Comparison of ENCODE assay signal across 8 cellular contexts in the genomic region with DNA sequence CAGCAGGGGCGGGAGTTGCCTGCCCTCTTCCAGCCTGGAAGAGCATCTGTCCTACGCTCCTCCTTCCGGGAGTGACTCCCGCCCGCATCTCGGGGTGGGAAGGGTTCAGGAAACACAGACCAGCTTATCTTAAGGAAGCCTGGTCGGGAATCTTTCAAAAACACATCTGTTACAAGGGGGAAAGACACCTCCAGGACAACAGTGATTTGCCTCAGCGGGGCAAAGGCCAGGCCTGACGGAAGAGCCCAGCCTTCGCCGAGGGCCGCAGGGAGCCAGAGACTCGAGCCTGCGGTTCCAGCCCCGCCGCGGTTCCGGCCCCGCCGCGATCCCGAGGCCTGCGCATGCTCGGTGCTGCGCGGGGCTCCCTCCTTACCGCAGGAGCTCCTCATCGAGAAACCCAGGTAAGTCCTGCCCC. TPM values are rescaled to one million over a fixed set of nuclear protein-coding genes. Genes with fewer than 3 reads are reported as not detected.
A peak's percentile ranks its signal among the peaks of the same experiment; 100 is the strongest.
DNase-seq lines count a peak whose midpoint lies in the region; ATAC-seq, FAIRE-seq and TF ChIP-seq lines count a peak whose summit lies in the region.

No MANE protein-coding gene starts in this region.

- no peak for TF ChIP-seq POLR2A in GM12891 (IDR thresholded peaks at IDR 0.05; ENCODE audit: low read depth, low read length)

- DNase-seq in PC-3: no peak
- DNase-seq in activated naive CD8-positive, alpha-beta T cell treated with anti-CD3 and anti-CD28 coated beads, Interleukin-2, amount 10 ng/mL, durations not matched to agents 7 days and 5 days: peak; percentile 41
- DNase-seq in keratinocyte (ENCODE audit: low read depth, low spot score): no peak
- DNase-seq in GM12891 (ENCODE audit: insufficient read length, low spot score): no peak
- no peak for DNase-seq in SHP77 (lab: John Stamatoyannopoulos, UW)
- DNase-seq in pons (ENCODE audit: low spot score): no peak

- ATAC-seq in PC-3: no peak
- peak; percentile 42 for ATAC-seq in activated naive CD8-positive, alpha-beta T cell treated with anti-CD3 and anti-CD28 coated beads, Interleukin-2, amount 10 ng/mL, durations not matched to agents 7 days and 5 days (ENCODE audit: low read depth)
- ATAC-seq in HG03108 (IDR thresholded peaks at IDR 0.05; ENCODE audit: unreplicated experiment): no peak

- no peaks in the 10 kb centered on the region for H3K9me3 Mint-ChIP-seq in activated naive CD8-positive, alpha-beta T cell treated with anti-CD3 and anti-CD28 coated beads, Interleukin-2, amount 10 ng/mL, durations not matched to agents 7 days and 5 days
- H3K9me3 Mint-ChIP-seq in stimulated activated naive CD8-positive, alpha-beta T cell treated with anti-CD3 and anti-CD28 coated beads, Interleukin-15, Interleukin-2, amounts not matched to agents 100 ng/mL and 50 ng/mL, for 24 hours: no peaks in the 10 kb centered on the region

- H3K27ac Mint-ChIP-seq in activated naive CD8-positive, alpha-beta T cell treated with anti-CD3 and anti-CD28 coated beads, Interleukin-2, amount 10 ng/mL, durations not matched to agents 7 days and 5 days: no peak overlapping the region
- peak overlapping the region; percentile 79 for H3K27ac Mint-ChIP-seq in stimulated activated naive CD8-positive, alpha-beta T cell treated with anti-CD3 and anti-CD28 coated beads, Interleukin-15, Interleukin-2, amounts not matched to agents 100 ng/mL and 50 ng/mL, for 24 hours

- TF ChIP-seq CTCF in PC-3 (conservative IDR thresholded peaks at IDR 0.05; ENCODE audit: low read depth, low read length) (no peak), keratinocyte (optimal IDR thresholded peaks at IDR 0.05 in 1 of 3, IDR thresholded peaks at IDR 0.05 in 1 of 3, conservative IDR thresholded peaks at IDR 0.05 in 1 of 3; ENCODE audit: extremely low read depth in 1 of 3, insufficient read depth in 2 of 3, low read length in 3 of 3) (no peak)

- peaks cover 3% of the 10 kb centered on the region for H3K4me1 Mint-ChIP-seq in activated naive CD8-positive, alpha-beta T cell treated with anti-CD3 and anti-CD28 coated beads, Interleukin-2, amount 10 ng/mL, durations not matched to agents 7 days and 5 days
- peaks cover 25% of the 10 kb centered on the region for H3K4me1 Mint-ChIP-seq in stimulated activated naive CD8-positive, alpha-beta T cell treated with anti-CD3 and anti-CD28 coated beads, Interleukin-15, Interleukin-2, amounts not matched to agents 100 ng/mL and 50 ng/mL, for 24 hours (ENCODE audit: low read depth)

- H3K79me2 ChIP-seq in PC-3 (ENCODE audit: low read length) (no peaks in the 10 kb centered on the region), keratinocyte (ENCODE audit: control insufficient read depth, insufficient read depth, low read length) (no peaks in the 10 kb centered on the region)

- H3K4me3 Mint-ChIP-seq in activated naive CD8-positive, alpha-beta T cell treated with anti-CD3 and anti-CD28 coated beads, Interleukin-2, amount 10 ng/mL, durations not matched to agents 7 days and 5 days: peak overlapping the region; percentile 52
- peak overlapping the region; percentile 39 for H3K4me3 Mint-ChIP-seq in stimulated activated naive CD8-positive, alpha-beta T cell treated with anti-CD3 and anti-CD28 coated beads, Interleukin-15, Interleukin-2, amounts not matched to agents 100 ng/mL and 50 ng/mL, for 24 hours

- H3K9me1 ChIP-seq in keratinocyte (ENCODE audit: control insufficient read depth, extremely low read depth, insufficient read depth, low read length): no peaks in the 10 kb centered on the region

- no peak overlapping the region for H2AFZ ChIP-seq in PC-3 (ENCODE audit: low read length)
- peak overlapping the region; percentile 78 for H2AFZ ChIP-seq in keratinocyte (ENCODE audit: control insufficient read depth, low read length)

- dilution Hi-C loops in keratinocyte (cut with MboI; ENCODE audit: extremely low pct_ligation_motif_present, low sequenced_read_pairs): no loop called here

- H3K27me3 Mint-ChIP-seq in activated naive CD8-positive, alpha-beta T cell treated with anti-CD3 and anti-CD28 coated beads, Interleukin-2, amount 10 ng/mL, durations not matched to agents 7 days and 5 days: no peaks in the 10 kb centered on the region
- no peaks in the 10 kb centered on the region for H3K27me3 Mint-ChIP-seq in stimulated activated naive CD8-positive, alpha-beta T cell treated with anti-CD3 and anti-CD28 coated beads, Interleukin-15, Interleukin-2, amounts not matched to agents 100 ng/mL and 50 ng/mL, for 24 hours

- no peaks in the 10 kb centered on the region for H3K36me3 Mint-ChIP-seq in activated naive CD8-positive, alpha-beta T cell treated with anti-CD3 and anti-CD28 coated beads, Interleukin-2, amount 10 ng/mL, durations not matched to agents 7 days and 5 days
- H3K36me3 Mint-ChIP-seq in stimulated activated naive CD8-positive, alpha-beta T cell treated with anti-CD3 and anti-CD28 coated beads, Interleukin-15, Interleukin-2, amounts not matched to agents 100 ng/mL and 50 ng/mL, for 24 hours (ENCODE audit: low read depth): no peaks in the 10 kb centered on the region

- H3K4me1 ChIP-seq in PC-3 (ENCODE audit: insufficient read depth, low read length) (peaks cover 34% of the 10 kb centered on the region), keratinocyte (ENCODE audit: control insufficient read depth, extremely low read depth, insufficient read depth, low read length) (peaks cover 21% of the 10 kb centered on the region)

- no TSS peak for BruUV-seq in PC-3 (replicated peaks; lab: Mats Ljungman, UMichigan)

- H3K4me2 ChIP-seq in PC-3 (ENCODE audit: low read length) (peak overlapping the region; percentile 48), keratinocyte (ENCODE audit: control insufficient read depth, extremely low read depth, insufficient read depth, low read depth, low read length) (peak overlapping the region; percentile 83)

- intact Hi-C loops in PC-3 (cut with micrococcal nuclease): no loop called here

- H3K4me3 ChIP-seq in PC-3 (ENCODE audit: low read length) (no peak overlapping the region), keratinocyte (ENCODE audit: control insufficient read depth in 2 of 3, extremely low read depth in 1 of 3, insufficient read depth in 2 of 3, low read depth in 1 of 3, low read length in 3 of 3) (peak overlapping the region; percentile 26 to 60 (median 55))

- no peaks in the 10 kb centered on the region for H3K36me3 ChIP-seq in PC-3 (ENCODE audit: low read depth, low read length)
- H3K36me3 ChIP-seq in keratinocyte (ENCODE audit: control insufficient read depth in 2 of 2, extremely low read depth in 1 of 2, insufficient read depth in 2 of 2, low read length in 2 of 2): no peaks in the 10 kb centered on the region

- H3K27ac ChIP-seq in PC-3 (ENCODE audit: low read length) (peak overlapping the region; percentile 70), keratinocyte (ENCODE audit: control insufficient read depth, insufficient read depth, low read length) (peak overlapping the region; percentile 74)

- POLR2A ChIA-PET in PC-3 (lab: Charles Lee; ENCODE audit: unreplicated experiment): no interaction called here
- POLR2A ChIA-PET in activated naive CD8-positive, alpha-beta T cell treated with anti-CD3 and anti-CD28 coated beads, Interleukin-2, amount 10 ng/mL, durations not matched to agents 7 days and 5 days (lab: Charles Lee): no interaction called here

- CTCF ChIA-PET in PC-3 (lab: Charles Lee): no interaction called here

- no peaks in the 10 kb centered on the region for H3K27me3 ChIP-seq in PC-3 (ENCODE audit: low read length)
- no peaks in the 10 kb centered on the region for H3K27me3 ChIP-seq in keratinocyte (ENCODE audit: control insufficient read depth, extremely low read depth, insufficient read depth, low read length)

- no peaks in the 10 kb centered on the region; the same call in 1 of the 2 replicates for H3K9me2 ChIP-seq in PC-3 (replicated peaks; ENCODE audit: low read length)

- H3K9ac ChIP-seq in PC-3 (ENCODE audit: low read length): no peak overlapping the region
- peak overlapping the region; percentile 55 for H3K9ac ChIP-seq in keratinocyte (ENCODE audit: control insufficient read depth, extremely low read depth, insufficient read depth, low read length)

- no peaks in the 10 kb centered on the region for H3F3A ChIP-seq in PC-3 (ENCODE audit: low read length, unreplicated experiment)

- no peak for FAIRE-seq in keratinocyte (lab: Jason Lieb, UNC)
- no peak for FAIRE-seq in GM12891 (lab: Jason Lieb, UNC)

- no peaks in the 10 kb centered on the region for H4K20me1 ChIP-seq in PC-3 (ENCODE audit: low read length)
- no peaks in the 10 kb centered on the region for H4K20me1 ChIP-seq in keratinocyte (ENCODE audit: control insufficient read depth, extremely low read depth, insufficient read depth, low read length)

- H3K9me3 ChIP-seq in PC-3 (ENCODE audit: low read length): no peaks in the 10 kb centered on the region
- H3K9me3 ChIP-seq in keratinocyte (ENCODE audit: control insufficient read depth, low read depth, low read length): no peaks in the 10 kb centered on the region

TF ChIP-seq in GM12891, 5 proteins besides CTCF, POLR2A, EP300 and RAD21:
- TF ChIP-seq SPI1 (IDR thresholded peaks at IDR 0.05; ENCODE audit: low read depth, low read length) (no peak), PAX5 (IDR thresholded peaks at IDR 0.05; ENCODE audit: insufficient read depth, low read length, severe bottlenecking) (no peak), TAF1 (IDR thresholded peaks at IDR 0.05; ENCODE audit: low read depth, low read length) (no peak), POU2F2 (IDR thresholded peaks at IDR 0.05; ENCODE audit: low read depth, low read length) (no peak), POLR2AphosphoS5 (IDR thresholded peaks at IDR 0.05; ENCODE audit: low read depth, low read length) (no peak)
TF ChIP-seq in GM12891: peak in this region for 0.

RNA-seq across cellular contexts. Expression of gene TGIF1, which starts 38.1 kb away (rescaled TPM):
- 101 and 114 TPM in 2 replicates for total RNA-seq in PC-3 (2014; rRNA removed)
- 10 to 100 TPM; 35.6 to 39.5 TPM for total RNA-seq in activated naive CD8-positive, alpha-beta T cell treated with anti-CD3 and anti-CD28 coated beads, Interleukin-2, amount 10 ng/mL, durations not matched to agents 7 days and 5 days
- polyA plus RNA-seq in keratinocyte: 111 to 187 TPM (median 115 TPM) in 3 replicates
- 163 TPM for polyA plus RNA-seq in keratinocyte (2011; ENCODE audit: low read depth)
- 115 and 141 TPM in 2 replicates for polyA plus RNA-seq in keratinocyte (2011; cell fraction: cytosol; rRNA removed)
- polyA plus RNA-seq in keratinocyte (2011; cell fraction: nucleus; rRNA removed): 323 and 359 TPM in 2 replicates
- 66.2 and 105 TPM in 2 replicates for polyA plus RNA-seq in keratinocyte (2012; ENCODE audit: low replicate concordance)
- 134 to 144 TPM (median 142 TPM) in 3 replicates for polyA minus RNA-seq in keratinocyte
- 54.9 TPM for polyA minus RNA-seq in keratinocyte (2011; cell fraction: cytosol; rRNA and poly(A)+ RNA removed)
- polyA minus RNA-seq in keratinocyte (2011; cell fraction: nucleus; rRNA and poly(A)+ RNA removed): 79.0 and 130 TPM in 2 replicates
- polyA plus RNA-seq in GM12891 (2012; ENCODE audit: low read depth, missing spikeins): 1.2 TPM
